ENCODE assay signal across 27 cellular contexts in genomic region chr1:1548591-1548990, GRCh38. TPM values are rescaled to one million over a fixed set of nuclear protein-coding genes. Genes with fewer than 3 reads are reported as not detected.
"Had no signal": no experiment of that assay in that cellular context is flagged by ENCODE, and none has a peak within 500 bp of the region (broad histone marks: within the 10 kb centered on the region; RNA-seq: fewer than 3 reads in every experiment).

No MANE protein-coding gene starts in this region.

- H3K27me3 Mint-ChIP-seq: activated CD4-positive, alpha-beta memory T cell treated with anti-CD3 and anti-CD28 coated beads for 36 hours; activated CD4-positive, alpha-beta T cell treated with anti-CD3 and anti-CD28 coated beads, Interleukin-2, amount 10 ng/mL, durations not matched to agents 24 days and 14 days; activated T-helper 17 cell treated with anti-CD3 and anti-CD28 coated beads, Interleukin-2, amount 50 U/mL, for 72 hours; naive thymus-derived CD4-positive, alpha-beta T cell had no signal

- H3K4me3 Mint-ChIP-seq: activated CD4-positive, alpha-beta memory T cell treated with anti-CD3 and anti-CD28 coated beads for 36 hours; activated CD4-positive, alpha-beta T cell treated with anti-CD3 and anti-CD28 coated beads, Interleukin-2, amount 10 ng/mL, durations not matched to agents 24 days and 14 days; activated T-helper 17 cell treated with anti-CD3 and anti-CD28 coated beads, Interleukin-2, amount 50 U/mL, for 72 hours; naive thymus-derived CD4-positive, alpha-beta T cell had no signal

- H3K36me3 ChIP-seq: suprapubic skin, transverse colon, uterus had no signal

- H3K27ac ChIP-seq: suprapubic skin, transverse colon, uterus had no signal

- H3K9me3 Mint-ChIP-seq: activated CD4-positive, alpha-beta memory T cell treated with anti-CD3 and anti-CD28 coated beads for 36 hours; activated CD4-positive, alpha-beta T cell treated with anti-CD3 and anti-CD28 coated beads, Interleukin-2, amount 10 ng/mL, durations not matched to agents 24 days and 14 days; activated T-helper 17 cell treated with anti-CD3 and anti-CD28 coated beads, Interleukin-2, amount 50 U/mL, for 72 hours; naive thymus-derived CD4-positive, alpha-beta T cell; neural crest cell had no signal

- ATAC-seq: activated CD4-positive, CD25-positive, alpha-beta regulatory T cell treated with anti-CD3 and anti-CD28 coated beads, Interleukin-2, amount 50 U/mL, for 24 hours; activated T-helper 17 cell treated with anti-CD3 and anti-CD28 coated beads, Interleukin-2, amount 50 U/mL, for 72 hours; naive thymus-derived CD4-positive, alpha-beta T cell; right cardiac atrium had no signal

- H3K9me3 ChIP-seq: suprapubic skin, transverse colon, uterus had no signal

- H3K4me1 ChIP-seq: transverse colon, uterus had no signal

- FAIRE-seq: endometrium, frontal cortex, islet of Langerhans had no signal

- H3K4me1 Mint-ChIP-seq: activated CD4-positive, alpha-beta T cell treated with anti-CD3 and anti-CD28 coated beads, Interleukin-2, amount 10 ng/mL, durations not matched to agents 24 days and 14 days; activated T-helper 17 cell treated with anti-CD3 and anti-CD28 coated beads, Interleukin-2, amount 50 U/mL, for 72 hours; neural crest cell had no signal

- DNase-seq: activated CD4-positive, alpha-beta memory T cell treated with anti-CD3 and anti-CD28 coated beads for 36 hours; activated CD4-positive, alpha-beta T cell treated with anti-CD3 and anti-CD28 coated beads, Interleukin-2, amount 10 ng/mL, durations not matched to agents 24 days and 14 days; activated CD8-positive, alpha-beta memory T cell treated with anti-CD3 and anti-CD28 coated beads, Interleukin-2, amount 50 U/mL, for 4 hours; activated gamma-delta T cell treated with Interleukin-2 at 50 U/mL for 16 hours; activated naive CD4-positive, alpha-beta T cell treated with anti-CD3 and anti-CD28 coated beads, Interleukin-2, amount 50 U/mL, for 16 hours; activated T-cell treated with anti-CD3 and anti-CD28 coated beads, Interleukin-2, amount 50 U/mL, for 1 hour; amniotic stem cell; central memory CD4-positive, alpha-beta T cell; effector CD8-positive, alpha-beta T cell; left cardiac atrium; midbrain; naive thymus-derived CD4-positive, alpha-beta T cell; occipital lobe; stimulated activated CD4-positive, alpha-beta T cell treated with anti-CD3 and anti-CD28 coated beads, Interleukin-15, amount 100 ng/mL, for 24 hours; stimulated activated CD4-positive, alpha-beta T cell treated with anti-CD3 and anti-CD28 coated beads, Interleukin-2, amount 100 ng/mL, for 24 hours; stimulated activated naive CD4-positive, alpha-beta T cell; T-helper 1 cell; transverse colon; uterus had no signal

- H3K27me3 ChIP-seq: suprapubic skin, transverse colon, uterus had no signal

- H3K27ac Mint-ChIP-seq: activated CD4-positive, alpha-beta memory T cell treated with anti-CD3 and anti-CD28 coated beads for 36 hours; activated CD4-positive, alpha-beta T cell treated with anti-CD3 and anti-CD28 coated beads, Interleukin-2, amount 10 ng/mL, durations not matched to agents 24 days and 14 days; activated T-helper 17 cell treated with anti-CD3 and anti-CD28 coated beads, Interleukin-2, amount 50 U/mL, for 72 hours had no signal

- H3K4me3 ChIP-seq: suprapubic skin, transverse colon, uterus had no signal

RNA-seq across cellular contexts. Expression of gene TMEM240, which starts 8.2 kb away (rescaled TPM):
- total RNA-seq: activated CD4-positive, alpha-beta T cell treated with anti-CD3 and anti-CD28 coated beads, Interleukin-2, amount 10 ng/mL, durations not matched to agents 24 days and 14 days had no signal
